25 cellular contexts compared by ENCODE assay signal in the genomic region with DNA sequence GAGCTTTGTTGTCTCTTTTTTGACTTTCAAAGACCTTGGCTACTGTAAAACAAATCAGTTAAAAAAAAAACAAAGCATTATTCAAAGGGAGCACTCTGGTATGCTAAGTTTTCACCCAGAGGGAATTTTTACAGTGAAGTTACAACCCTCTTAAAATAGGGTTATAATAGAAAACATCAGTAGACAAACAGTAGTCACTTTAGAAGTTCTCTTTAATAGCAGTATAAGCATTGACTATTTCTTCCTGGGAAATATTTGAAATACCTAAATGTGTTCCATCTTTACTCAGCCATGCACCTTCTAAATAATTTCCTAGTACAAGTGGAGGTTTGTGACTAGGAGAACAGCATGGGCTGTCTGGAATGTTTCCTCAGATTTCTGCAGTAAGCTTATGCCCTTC.
"Had no signal": no experiment of that assay in that cellular context is flagged by ENCODE, and none has a peak within 500 bp of the region (broad histone marks: within the 10 kb centered on the region; RNA-seq: fewer than 3 reads in every experiment).

No MANE protein-coding gene starts in this region.

- H3K27me3 Mint-ChIP-seq: activated CD4-positive, alpha-beta T cell treated with anti-CD3 and anti-CD28 coated beads, Interleukin-2, amount 10 ng/mL, durations not matched to agents 24 days and 14 days; activated naive CD8-positive, alpha-beta T cell treated with anti-CD3 and anti-CD28 coated beads, Interleukin-2, amount 10 ng/mL, durations not matched to agents 7 days and 5 days; activated T-cell treated with anti-CD3 and anti-CD28 coated beads, Interleukin-2, amount 50 U/mL, for 24 hours; brain had no signal

- H3K9me3 Mint-ChIP-seq: activated CD4-positive, alpha-beta T cell treated with anti-CD3 and anti-CD28 coated beads, Interleukin-2, amount 10 ng/mL, durations not matched to agents 24 days and 14 days; activated naive CD4-positive, alpha-beta T cell treated with anti-CD3 and anti-CD28 coated beads, Interleukin-2, amount 50 U/mL, for 24 hours; activated T-cell treated with anti-CD3 and anti-CD28 coated beads, Interleukin-2, amount 50 U/mL, for 24 hours; activated T-helper 2 cell treated with anti-CD3 and anti-CD28 coated beads, Interferon-gamma antibody, Interleukin-2, Interleukin-4, amounts not matched to agents 10 μg/mL and 5 μg/mL and 100 μg/mL, durations not matched to agents 14 hours and 24 hours and 36 hours; T-helper 2 cell treated with Interferon-gamma antibody and Interleukin-4, amounts not matched to agents 5 μg/mL and 100 μg/mL, for 36 hours had no signal

- H3K4me1 Mint-ChIP-seq: activated CD4-positive, alpha-beta T cell treated with anti-CD3 and anti-CD28 coated beads, Interleukin-2, amount 10 ng/mL, durations not matched to agents 24 days and 14 days; activated naive CD4-positive, alpha-beta T cell treated with anti-CD3 and anti-CD28 coated beads, Interleukin-2, amount 50 U/mL, for 24 hours; activated naive CD8-positive, alpha-beta T cell treated with anti-CD3 and anti-CD28 coated beads, Interleukin-2, amount 10 ng/mL, durations not matched to agents 7 days and 5 days had no signal

- H3K4me2 ChIP-seq: SK-N-SH had no signal

- H3K27ac Mint-ChIP-seq: activated CD4-positive, alpha-beta T cell treated with anti-CD3 and anti-CD28 coated beads, Interleukin-2, amount 10 ng/mL, durations not matched to agents 24 days and 14 days; activated CD8-positive, alpha-beta T cell treated with anti-CD3 and anti-CD28 coated beads, Interleukin-2, amount 10 ng/mL, durations not matched to agents 7 days and 5 days; activated naive CD4-positive, alpha-beta T cell treated with anti-CD3 and anti-CD28 coated beads, Interleukin-2, amount 50 U/mL, for 24 hours; activated naive CD8-positive, alpha-beta T cell treated with anti-CD3 and anti-CD28 coated beads, Interleukin-2, amount 10 ng/mL, durations not matched to agents 7 days and 5 days; activated T-cell treated with anti-CD3 and anti-CD28 coated beads, Interleukin-2, amount 50 U/mL, for 24 hours; activated T-helper 2 cell treated with anti-CD3 and anti-CD28 coated beads, Interferon-gamma antibody, Interleukin-2, Interleukin-4, amounts not matched to agents 10 μg/mL and 5 μg/mL and 100 μg/mL, durations not matched to agents 14 hours and 24 hours and 36 hours; T-helper 1 cell treated with Interleukin-12 subunit alpha and Interleukin-12 subunit beta and Interleukin-4 antibody, amounts not matched to agents 30 μg/mL and 1 μg/mL, for 36 hours; T-helper 2 cell treated with Interferon-gamma antibody and Interleukin-4, amounts not matched to agents 5 μg/mL and 100 μg/mL, for 36 hours had no signal

- H3K9me3 ChIP-seq: Peyer's patch, SJSA1, SK-N-SH had no signal

- H3K4me3 Mint-ChIP-seq: activated CD4-positive, alpha-beta T cell treated with anti-CD3 and anti-CD28 coated beads, Interleukin-2, amount 10 ng/mL, durations not matched to agents 24 days and 14 days; activated CD8-positive, alpha-beta T cell treated with anti-CD3 and anti-CD28 coated beads, Interleukin-2, amount 10 ng/mL, durations not matched to agents 7 days and 5 days; activated naive CD4-positive, alpha-beta T cell treated with anti-CD3 and anti-CD28 coated beads, Interleukin-2, amount 50 U/mL, for 24 hours; activated naive CD8-positive, alpha-beta T cell treated with anti-CD3 and anti-CD28 coated beads, Interleukin-2, amount 10 ng/mL, durations not matched to agents 7 days and 5 days; activated T-cell treated with anti-CD3 and anti-CD28 coated beads, Interleukin-2, amount 50 U/mL, for 24 hours; brain; T-helper 1 cell treated with Interleukin-12 subunit alpha and Interleukin-12 subunit beta and Interleukin-4 antibody, amounts not matched to agents 30 μg/mL and 1 μg/mL, for 36 hours; T-helper 2 cell treated with Interferon-gamma antibody and Interleukin-4, amounts not matched to agents 5 μg/mL and 100 μg/mL, for 36 hours had no signal

- DNase-seq: activated CD4-positive, alpha-beta T cell treated with anti-CD3 and anti-CD28 coated beads, Interleukin-2, amount 10 ng/mL, durations not matched to agents 24 days and 14 days; activated CD4-positive, alpha-beta T cell treated with anti-CD3 and anti-CD28 coated beads, Interleukin-2, amount 50 U/mL, for 4 hours; activated CD8-positive, alpha-beta T cell treated with anti-CD3 and anti-CD28 coated beads, Interleukin-2, amount 10 ng/mL, durations not matched to agents 7 days and 5 days; activated gamma-delta T cell; activated naive CD4-positive, alpha-beta T cell treated with Interleukin-2 at 50 U/mL for 16 hours; activated naive CD8-positive, alpha-beta T cell treated with anti-CD3 and anti-CD28 coated beads, Interleukin-2, amount 10 ng/mL, durations not matched to agents 7 days and 5 days; activated T-cell treated with anti-CD3 and anti-CD28 coated beads, Interleukin-2, amount 50 U/mL, for 24 hours; central memory CD4-positive, alpha-beta T cell; NCI-H1105; NCI-H1417 treated with DMSO at 0.1 percent for 48 hours; NCI-H1930; NCI-H2081 treated with DMSO at 0.1 percent for 48 hours; NCI-H345; NCI-H524 treated with DMSO at 0.1 percent for 48 hours; Peyer's patch; RPMI8226; SHP77 treated with DMSO at 0.1 percent for 48 hours; SK-N-SH had no signal

- H3K4me1 ChIP-seq: Peyer's patch, SJSA1 had no signal

- H3K36me3 ChIP-seq: Peyer's patch, SJSA1 had no signal

- H3K4me3 ChIP-seq: K562, Peyer's patch, SJSA1 had no signal

- H3K27me3 ChIP-seq: Peyer's patch, SJSA1 had no signal

- H3K9ac ChIP-seq: SK-N-SH had no signal

- H3K27ac ChIP-seq: Peyer's patch, SJSA1 had no signal

- H3K36me3 Mint-ChIP-seq: activated naive CD4-positive, alpha-beta T cell treated with anti-CD3 and anti-CD28 coated beads, Interleukin-2, amount 50 U/mL, for 24 hours; activated naive CD8-positive, alpha-beta T cell treated with anti-CD3 and anti-CD28 coated beads, Interleukin-2, amount 10 ng/mL, durations not matched to agents 7 days and 5 days; brain had no signal

- ATAC-seq: activated CD8-positive, alpha-beta T cell treated with anti-CD3 and anti-CD28 coated beads, Interleukin-2, amount 10 ng/mL, durations not matched to agents 7 days and 5 days; K562 had no signal
